ENCODE assay signal across 18 cellular contexts in the genomic region with DNA sequence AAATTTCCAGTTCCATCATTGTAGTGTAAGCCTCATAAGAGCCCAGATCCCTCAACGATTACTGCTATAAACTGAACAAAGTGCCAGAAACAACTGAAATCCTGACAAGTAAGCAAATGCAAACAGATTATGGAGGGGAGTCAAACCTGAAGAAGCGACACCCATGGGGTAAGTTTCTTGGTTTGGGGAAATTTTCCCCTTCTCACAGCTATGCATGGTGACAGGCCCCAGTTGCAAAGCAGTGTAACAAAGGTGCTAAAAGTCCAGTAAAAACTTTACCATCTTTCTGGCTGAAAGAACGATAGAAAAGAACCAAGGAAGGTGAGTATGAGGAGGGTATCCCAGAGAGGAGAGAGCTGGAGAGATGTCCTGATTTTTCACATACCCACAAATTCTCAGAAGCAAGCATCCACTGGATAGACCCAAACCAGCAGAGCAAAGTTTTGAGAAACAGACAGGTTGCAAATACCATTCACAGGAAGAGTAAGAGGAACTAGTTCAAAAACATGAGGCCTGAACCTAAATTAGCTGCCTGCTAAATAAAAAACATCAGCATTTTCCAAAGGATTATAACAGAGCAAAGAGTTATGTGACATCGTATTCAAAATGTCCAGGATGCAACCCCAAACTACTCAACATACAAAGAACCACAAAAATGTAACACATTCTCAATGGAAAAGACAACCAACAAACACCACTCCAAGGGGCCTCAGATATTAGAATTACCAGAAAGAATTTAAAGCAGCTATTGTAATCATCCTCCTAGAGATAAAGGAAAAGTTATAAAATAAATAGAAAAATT. TPM values are rescaled to one million over a fixed set of nuclear protein-coding genes. Genes with fewer than 3 reads are reported as not detected.
DNase-seq lines count a peak whose midpoint lies in the region; ATAC-seq and TF ChIP-seq lines count a peak whose summit lies in the region.
"Had no signal": no experiment of that assay in that cellular context is flagged by ENCODE, and none has a peak within 500 bp of the region (broad histone marks: within the 10 kb centered on the region; RNA-seq: fewer than 3 reads in every experiment).

No MANE protein-coding gene starts in this region.

- no peak overlapping the region for H3K4me3 Mint-ChIP-seq in activated T-cell treated with anti-CD3 and anti-CD28 coated beads, Interleukin-2, amount 50 U/mL, for 24 hours
- H3K4me3 Mint-ChIP-seq in activated T-cell treated with anti-CD3 and anti-CD28 coated beads, Interleukin-2, amount 50 U/mL, for 4 hours, result no peak overlapping the region
- peak overlapping the region; percentile 19 to 52 for H3K4me3 Mint-ChIP-seq in stimulated activated naive B cell treated with anti-CD40 and anti-IgM and Interleukin-4, amounts not matched to agents 10 μg/mL and 1 μg/mL and 100 μg/mL, for 72 hours

- intact Hi-C loops in PC-9 (cut with micrococcal nuclease; ENCODE audit: unreplicated experiment), result no loop called here

- H3F3A ChIP-seq in OCI-LY1 (ENCODE audit: insufficient read depth, low read length), result no peaks in the 10 kb centered on the region
- H3F3A ChIP-seq in PC-9 (ENCODE audit: insufficient read depth, low read depth), result no peaks in the 10 kb centered on the region

- H3K36me3 Mint-ChIP-seq in activated T-cell treated with anti-CD3 and anti-CD28 coated beads, Interleukin-2, amount 50 U/mL, for 24 hours (ENCODE audit: low read depth), result peaks cover 68% of the 10 kb centered on the region
- H3K36me3 Mint-ChIP-seq in activated T-cell treated with anti-CD3 and anti-CD28 coated beads, Interleukin-2, amount 50 U/mL, for 4 hours (ENCODE audit: insufficient read depth), result peaks cover 40% of the 10 kb centered on the region
- H3K36me3 Mint-ChIP-seq in stimulated activated naive B cell treated with anti-CD40 and anti-IgM and Interleukin-4, amounts not matched to agents 10 μg/mL and 1 μg/mL and 100 μg/mL, for 72 hours, result peaks cover 33 to 40% of the 10 kb centered on the region in 2 donors

- no peak for DNase-seq in activated T-cell treated with anti-CD3 and anti-CD28 coated beads, Interleukin-2, amount 50 U/mL, for 24 hours
- no peak for DNase-seq in activated T-cell treated with anti-CD3 and anti-CD28 coated beads, Interleukin-2, amount 50 U/mL, for 4 hours
- DNase-seq in fibroblast of villous mesenchyme (ENCODE audit: low read depth), result peak; percentile 34
- DNase-seq in stimulated activated naive B cell treated with anti-CD40 and anti-IgM and Interleukin-4, amounts not matched to agents 10 μg/mL and 1 μg/mL and 100 μg/mL, for 72 hours, result no peak
- DNase-seq in PC-9, result no peak
- DNase-seq in right atrium auricular region (ENCODE audit: low spot score), result no peak
- DNase-seq in NCI-H1105 (lab: John Stamatoyannopoulos, UW), result no peak
- DNase-seq: activated effector memory CD4-positive, alpha-beta T cell treated with anti-CD3 and anti-CD28 coated beads, Interleukin-2, amount 50 U/mL, for 16 hours; DMS79 treated with DMSO at 0.1 percent for 48 hours; hippocampal formation; NCI-H187 treated with DMSO at 0.1 percent for 48 hours; NCI-H510A; SHP77 had no signal

- H3K9me3 Mint-ChIP-seq in activated T-cell treated with anti-CD3 and anti-CD28 coated beads, Interleukin-2, amount 50 U/mL, for 24 hours, result no peaks in the 10 kb centered on the region
- H3K9me3 Mint-ChIP-seq in activated T-cell treated with anti-CD3 and anti-CD28 coated beads, Interleukin-2, amount 50 U/mL, for 4 hours, result no peaks in the 10 kb centered on the region
- H3K9me3 Mint-ChIP-seq in stimulated activated naive B cell treated with anti-CD40 and anti-IgM and Interleukin-4, amounts not matched to agents 10 μg/mL and 1 μg/mL and 100 μg/mL, for 72 hours, result peaks cover 0 to 1% of the 10 kb centered on the region in 2 donors

- TF ChIP-seq CTCF in OCI-LY1 (IDR thresholded peaks at IDR 0.05; ENCODE audit: low read length) (no peak), fibroblast of villous mesenchyme (IDR thresholded peaks at IDR 0.05; ENCODE audit: insufficient read depth, low read depth, low read length) (no peak), PC-9 (conservative IDR thresholded peaks at IDR 0.05) (no peak), right atrium auricular region (IDR thresholded peaks at IDR 0.05) (no peak)

- no TSS peak for BruUV-seq in PC-9 (replicated peaks; lab: Mats Ljungman, UMichigan)

- no peak overlapping the region for H3K4me3 ChIP-seq in OCI-LY1 (ENCODE audit: low read depth, low read length, poor library complexity, severe bottlenecking)
- no peak overlapping the region for H3K4me3 ChIP-seq in fibroblast of villous mesenchyme (ENCODE audit: low read depth, low read length)
- H3K4me3 ChIP-seq in PC-9, result no peak overlapping the region
- no peak overlapping the region for H3K4me3 ChIP-seq in right atrium auricular region
- H3K4me3 ChIP-seq: A549, HAP-1 had no signal

- no peaks in the 10 kb centered on the region for H3K27me3 Mint-ChIP-seq in activated T-cell treated with anti-CD3 and anti-CD28 coated beads, Interleukin-2, amount 50 U/mL, for 24 hours
- no peaks in the 10 kb centered on the region for H3K27me3 Mint-ChIP-seq in activated T-cell treated with anti-CD3 and anti-CD28 coated beads, Interleukin-2, amount 50 U/mL, for 4 hours (ENCODE audit: low read depth)
- no peaks in the 10 kb centered on the region for H3K27me3 Mint-ChIP-seq in stimulated activated naive B cell treated with anti-CD40 and anti-IgM and Interleukin-4, amounts not matched to agents 10 μg/mL and 1 μg/mL and 100 μg/mL, for 72 hours

- no peaks in the 10 kb centered on the region for H3K27me3 ChIP-seq in OCI-LY1 (ENCODE audit: insufficient read depth, low read length)
- no peaks in the 10 kb centered on the region for H3K27me3 ChIP-seq in PC-9 (ENCODE audit: insufficient read depth, low read depth)
- H3K27me3 ChIP-seq in right atrium auricular region, result no peaks in the 10 kb centered on the region

- POLR2A ChIA-PET in PC-9 (lab: Charles Lee; ENCODE audit: unreplicated experiment), result no interaction called here

- ATAC-seq in activated T-cell treated with anti-CD3 and anti-CD28 coated beads, Interleukin-2, amount 50 U/mL, for 4 hours, result no peak
- ATAC-seq in stimulated activated naive B cell treated with anti-CD40 and anti-IgM and Interleukin-4, amounts not matched to agents 10 μg/mL and 1 μg/mL and 100 μg/mL, for 72 hours (replicated peaks), result peak; percentile 82 to 85
- ATAC-seq: A549; activated CD4-positive, CD25-positive, alpha-beta regulatory T cell treated with anti-CD3 and anti-CD28 coated beads, Interleukin-2, amount 50 U/mL, for 24 hours had no signal

- H3K27ac ChIP-seq in OCI-LY1 (ENCODE audit: low read depth, low read length, poor library complexity, severe bottlenecking) (peak overlapping the region; percentile 79), PC-9 (no peak overlapping the region), right atrium auricular region (no peak overlapping the region)
- H3K27ac ChIP-seq: A549, C4-2B had no signal

- H4K20me1 ChIP-seq in OCI-LY1 (ENCODE audit: insufficient read depth, low read length) (no peaks in the 10 kb centered on the region), PC-9 (ENCODE audit: insufficient read depth) (no peaks in the 10 kb centered on the region)

- H3K36me3 ChIP-seq in OCI-LY1 (ENCODE audit: insufficient read depth, low read length) (peaks cover 37% of the 10 kb centered on the region), PC-9 (ENCODE audit: low read depth) (peaks cover 20% of the 10 kb centered on the region; the same call in 1 of the 2 replicates), right atrium auricular region (peaks cover 33% of the 10 kb centered on the region)

- H3K4me1 Mint-ChIP-seq in activated T-cell treated with anti-CD3 and anti-CD28 coated beads, Interleukin-2, amount 50 U/mL, for 24 hours (ENCODE audit: low read depth), result peaks cover 29% of the 10 kb centered on the region
- peaks cover 23% of the 10 kb centered on the region for H3K4me1 Mint-ChIP-seq in activated T-cell treated with anti-CD3 and anti-CD28 coated beads, Interleukin-2, amount 50 U/mL, for 4 hours (ENCODE audit: low read depth)
- peaks cover 26 to 38% of the 10 kb centered on the region in 2 donors for H3K4me1 Mint-ChIP-seq in stimulated activated naive B cell treated with anti-CD40 and anti-IgM and Interleukin-4, amounts not matched to agents 10 μg/mL and 1 μg/mL and 100 μg/mL, for 72 hours

- peaks cover 19% of the 10 kb centered on the region for H3K4me1 ChIP-seq in OCI-LY1 (ENCODE audit: insufficient read depth, low read length, severe bottlenecking)
- H3K4me1 ChIP-seq in PC-9 (replicated peaks; ENCODE audit: insufficient read depth), result no peaks in the 10 kb centered on the region
- H3K4me1 ChIP-seq in right atrium auricular region, result peaks cover 0 to 11% of the 10 kb centered on the region in 2 donors
- H3K4me1 ChIP-seq: A549, HAP-1 had no signal

- H3K79me2 ChIP-seq in OCI-LY1 (ENCODE audit: insufficient read depth, low read length) (no peaks in the 10 kb centered on the region), PC-9 (ENCODE audit: low read depth) (no peaks in the 10 kb centered on the region)

- H2AFZ ChIP-seq in OCI-LY1 (ENCODE audit: low read length) (no peak overlapping the region), PC-9 (no peak overlapping the region)

- no peaks in the 10 kb centered on the region for H3K9me2 ChIP-seq in OCI-LY1 (ENCODE audit: low read depth, low read length)
- H3K9me2 ChIP-seq in PC-9 (ENCODE audit: insufficient read depth), result no peaks in the 10 kb centered on the region

- H3K9me3 ChIP-seq in OCI-LY1 (ENCODE audit: low read length) (no peaks in the 10 kb centered on the region), PC-9 (ENCODE audit: insufficient read depth, low read depth) (no peaks in the 10 kb centered on the region), right atrium auricular region (no peaks in the 10 kb centered on the region)
- H3K9me3 ChIP-seq: A549, HAP-1 had no signal

- H3K4me2 ChIP-seq in OCI-LY1 (ENCODE audit: low read length), result peak overlapping the region; percentile 15; the same call in 1 of the 2 replicates
- H3K4me2 ChIP-seq in PC-9, result no peak overlapping the region
- H3K4me2 ChIP-seq: A549 had no signal

- peak overlapping the region; percentile 7; the same call in 1 of the 2 replicates for H3K9ac ChIP-seq in OCI-LY1 (ENCODE audit: low read length)

- H3K27ac Mint-ChIP-seq in activated T-cell treated with anti-CD3 and anti-CD28 coated beads, Interleukin-2, amount 50 U/mL, for 24 hours, result peak overlapping the region; percentile 41
- H3K27ac Mint-ChIP-seq in stimulated activated naive B cell treated with anti-CD40 and anti-IgM and Interleukin-4, amounts not matched to agents 10 μg/mL and 1 μg/mL and 100 μg/mL, for 72 hours, result peak overlapping the region; percentile 82

- CTCF ChIA-PET in PC-9 (lab: Charles Lee), result interaction anchor here (0.7 kb wide), 1 partner anchor 1272 kb away, joined by 3 read pairs; no protein-coding TSS in a partner anchor

RNA-seq across cellular contexts. Expression of a gene that starts 14.5 kb away (rescaled TPM):
- 1 to 10 TPM; 7.6 to 7.8 (median 7.7) TPM for total RNA-seq in activated T-cell treated with anti-CD3 and anti-CD28 coated beads, Interleukin-2, amount 50 U/mL, for 4 hours
- total RNA-seq in fibroblast of villous mesenchyme (8.4 and 10.4 TPM in 2 replicates), PC-9 (2021) (7.5 and 7.8 TPM in 2 replicates), right atrium auricular region (1 to 10 TPM; 6.4 to 6.5 TPM)

Comparison
In these comparisons a context has a peak if more than half of its experiments do, and no peak if none do; other contexts are left out.
1. H3K4me3 Mint-ChIP-seq: peak in stimulated activated naive B cell treated with anti-CD40 and anti-IgM and Interleukin-4, amounts not matched to agents 10 μg/mL and 1 μg/mL and 100 μg/mL, for 72 hours (2 of 2); none in activated T-cell treated with anti-CD3 and anti-CD28 coated beads, Interleukin-2, amount 50 U/mL, for 24 hours (single experiment) and activated T-cell treated with anti-CD3 and anti-CD28 coated beads, Interleukin-2, amount 50 U/mL, for 4 hours (single experiment).
2. ATAC-seq: peak in stimulated activated naive B cell treated with anti-CD40 and anti-IgM and Interleukin-4, amounts not matched to agents 10 μg/mL and 1 μg/mL and 100 μg/mL, for 72 hours (2 of 2); none in activated T-cell treated with anti-CD3 and anti-CD28 coated beads, Interleukin-2, amount 50 U/mL, for 4 hours (0 of 2).